ENCODE assay signal across 19 cellular contexts in the genomic region with DNA sequence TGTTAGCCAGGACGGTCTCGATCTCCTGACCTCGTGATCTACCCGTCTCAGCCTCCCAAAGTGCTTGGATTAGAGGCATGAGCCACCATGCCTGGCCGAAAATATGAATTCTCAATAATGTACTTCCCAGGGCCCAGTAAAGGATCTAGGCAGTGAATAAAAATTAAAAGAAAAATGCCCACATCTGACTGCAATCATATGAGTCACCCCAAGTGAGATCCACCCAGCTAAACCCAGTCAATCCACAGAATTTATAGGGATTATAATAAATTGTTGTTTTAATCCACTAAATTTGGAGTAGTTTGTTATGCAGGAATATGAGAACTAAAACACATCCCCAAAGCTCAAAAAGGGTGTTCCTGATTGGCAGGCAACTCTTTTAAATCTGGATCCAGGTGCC.
A peak's percentile ranks its signal among the peaks of the same experiment; 100 is the strongest.
DNase-seq lines count a peak whose midpoint lies in the region; TF ChIP-seq lines count a peak whose summit lies in the region.
"Had no signal": no experiment of that assay in that cellular context is flagged by ENCODE, and none has a peak within 500 bp of the region (broad histone marks: within the 10 kb centered on the region; RNA-seq: fewer than 3 reads in every experiment).

No MANE protein-coding gene starts in this region.

- H3K4me3 ChIP-seq in adipocyte (ENCODE audit: low read length) (no peak overlapping the region), fibroblast of mammary gland (ENCODE audit: control insufficient read depth, low read depth, low read length) (no peak overlapping the region), osteoblast (ENCODE audit: insufficient read depth, low read length) (no peak overlapping the region), Peyer's patch (no peak overlapping the region), suprapubic skin (no peak overlapping the region)
- H3K4me3 ChIP-seq: BLaER1 treated with 17β-estradiol and CSF1 and Interleukin-3, amounts not matched to agents 10 nM and 100 nM; HAP-1 had no signal

- H3K9me3 ChIP-seq in adipocyte (ENCODE audit: control insufficient read depth, low read length) (no peaks in the 10 kb centered on the region), osteoblast (ENCODE audit: low read depth, low read length) (no peaks in the 10 kb centered on the region), Peyer's patch (no peaks in the 10 kb centered on the region), suprapubic skin (no peaks in the 10 kb centered on the region)
- H3K9me3 ChIP-seq: BE2C, HAP-1 had no signal

- no peaks in the 10 kb centered on the region for H4K20me1 ChIP-seq in osteoblast (ENCODE audit: insufficient read depth, low read length)
- H4K20me1 ChIP-seq: BLaER1 treated with 17β-estradiol and CSF1 and Interleukin-3, amounts not matched to agents 10 nM and 100 nM had no signal

- H3K4me1 ChIP-seq in adipocyte (ENCODE audit: control insufficient read depth, insufficient read depth, low read length) (peaks cover 4% of the 10 kb centered on the region), osteoblast (ENCODE audit: insufficient read depth, low read length) (peaks cover 7% of the 10 kb centered on the region), Peyer's patch (no peaks in the 10 kb centered on the region), suprapubic skin (no peaks in the 10 kb centered on the region)
- H3K4me1 ChIP-seq: BE2C, HAP-1 had no signal

- TF ChIP-seq EP300 in suprapubic skin (IDR thresholded peaks at IDR 0.05): no peak

- WGBS in suprapubic skin: 82% methylated on average over 5 of the region's 5 CpGs

- H3K27me3 ChIP-seq in adipocyte (replicated peaks; ENCODE audit: control insufficient read depth, insufficient read depth, low read length) (no peaks in the 10 kb centered on the region), osteoblast (ENCODE audit: insufficient read depth, low read length) (no peaks in the 10 kb centered on the region), Peyer's patch (no peaks in the 10 kb centered on the region), suprapubic skin (no peaks in the 10 kb centered on the region)
- H3K27me3 ChIP-seq: BE2C; BLaER1 treated with 17β-estradiol and CSF1 and Interleukin-3, amounts not matched to agents 10 nM and 100 nM had no signal

- no peaks in the 10 kb centered on the region for H3K79me2 ChIP-seq in osteoblast (ENCODE audit: insufficient read depth, low read length)

- no peak overlapping the region for H3K9ac ChIP-seq in adipocyte (ENCODE audit: low read length)
- H3K9ac ChIP-seq: BLaER1 treated with 17β-estradiol and CSF1 and Interleukin-3, amounts not matched to agents 10 nM and 100 nM had no signal

- H2AFZ ChIP-seq in osteoblast (ENCODE audit: low read length): no peak overlapping the region

- H3K36me3 ChIP-seq in adipocyte (ENCODE audit: control insufficient read depth, insufficient read depth, low read length, severe bottlenecking) (no peaks in the 10 kb centered on the region), osteoblast (ENCODE audit: insufficient read depth, low read length) (no peaks in the 10 kb centered on the region), Peyer's patch (no peaks in the 10 kb centered on the region), suprapubic skin (no peaks in the 10 kb centered on the region)
- H3K36me3 ChIP-seq: BE2C; BLaER1 treated with 17β-estradiol and CSF1 and Interleukin-3, amounts not matched to agents 10 nM and 100 nM; HAP-1 had no signal

- TF ChIP-seq POLR2A in Peyer's patch (IDR thresholded peaks at IDR 0.05) (no peak), suprapubic skin (IDR thresholded peaks at IDR 0.05) (no peak)

- H3K4me2 ChIP-seq in osteoblast (ENCODE audit: insufficient read depth, low read length): no peak overlapping the region
- H3K4me2 ChIP-seq: BLaER1 treated with 17β-estradiol and CSF1 and Interleukin-3, amounts not matched to agents 10 nM and 100 nM had no signal

- H3K27ac ChIP-seq in osteoblast (ENCODE audit: low read depth, low read length) (no peak overlapping the region), Peyer's patch (no peak overlapping the region), suprapubic skin (no peak overlapping the region)
- H3K27ac ChIP-seq: BLaER1 treated with 17β-estradiol and CSF1 and Interleukin-3, amounts not matched to agents 10 nM and 100 nM had no signal

- peak; percentile 47 for DNase-seq in GM03348 (ENCODE audit: low spot score)
- peak; percentile 24 for DNase-seq in adipocyte (ENCODE audit: low read depth)
- DNase-seq in fibroblast of mammary gland (ENCODE audit: low read depth): peak; percentile 17
- DNase-seq in osteoblast (ENCODE audit: insufficient read length, low spot score, missing footprints): peak; percentile 67
- DNase-seq in Peyer's patch: no peak
- no peak for DNase-seq in NCI-H1694 treated with DMSO at 0.1 percent for 48 hours (lab: John Stamatoyannopoulos, UW)
- DNase-seq in suprapubic skin (ENCODE audit: low spot score in 2 of 2): no peak
- DNase-seq in NCI-H2196 (lab: John Stamatoyannopoulos, UW; ENCODE audit: unreplicated experiment): no peak
- DNase-seq: AML-193; BE2C; CD4-positive, alpha-beta T cell; CD8-positive, alpha-beta memory T cell; DMS 273 treated with DMSO at 0.1 percent for 48 hours; DMS53; DMS79 treated with DMSO at 0.1 percent for 48 hours; GF-D8; GOT3 had no signal

- TF ChIP-seq CTCF in fibroblast of mammary gland (conservative IDR thresholded peaks at IDR 0.05; ENCODE audit: control insufficient read depth, insufficient read depth, low read depth, low read length) (no peak), osteoblast (IDR thresholded peaks at IDR 0.05; ENCODE audit: extremely low read depth, low read depth, low read length) (no peak), Peyer's patch (IDR thresholded peaks at IDR 0.05) (no peak), suprapubic skin (IDR thresholded peaks at IDR 0.05) (no peak)

Comparison
In these comparisons a context has a peak if more than half of its experiments do, and no peak if none do; other contexts are left out.
1. DNase-seq: peak in GM03348 (single experiment), adipocyte (single experiment), fibroblast of mammary gland (single experiment) and osteoblast (single experiment); none in Peyer's patch (0 of 3), NCI-H1694 treated with DMSO at 0.1 percent for 48 hours (single experiment), suprapubic skin (0 of 2) and NCI-H2196 (single experiment).